24 cellular contexts compared by ENCODE assay signal in the genomic region with DNA sequence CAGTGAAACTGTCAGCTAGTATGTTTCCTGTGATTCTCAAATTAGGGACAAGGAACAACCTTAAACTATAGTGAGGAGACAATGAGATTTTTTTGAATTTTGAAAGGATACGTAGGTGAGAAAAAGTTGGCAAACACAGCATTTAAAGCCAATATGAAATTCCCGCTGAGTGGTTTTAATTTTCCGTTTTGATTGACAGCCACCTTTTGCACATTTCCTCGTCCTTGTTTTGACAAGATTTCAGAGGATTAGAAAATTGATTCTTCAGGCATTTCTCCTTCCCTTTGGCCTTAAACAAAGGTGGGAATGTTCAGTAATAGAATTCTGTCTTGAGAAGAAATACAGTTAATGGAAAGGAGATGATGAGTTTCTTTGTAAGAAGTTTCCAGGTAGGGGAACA.
"Had no signal": no experiment of that assay in that cellular context is flagged by ENCODE, and none has a peak within 500 bp of the region (broad histone marks: within the 10 kb centered on the region; RNA-seq: fewer than 3 reads in every experiment).

No MANE protein-coding gene starts in this region.

- H3K36me3 Mint-ChIP-seq: natural killer cell; stimulated activated effector memory CD8-positive, alpha-beta T cell treated with anti-CD3 and anti-CD28 coated beads, Interleukin-12 subunit alpha, Interleukin-12 subunit beta, amount 100 ng/mL, for 72 hours had no signal

- H3K9ac ChIP-seq: parathyroid adenoma had no signal

- H3K36me3 ChIP-seq: esophagus squamous epithelium, heart right ventricle, prostate gland, sigmoid colon, thoracic aorta, tibial nerve, upper lobe of left lung had no signal

- H3K27me3 ChIP-seq: dorsolateral prefrontal cortex, esophagus squamous epithelium, heart right ventricle, sigmoid colon, tibial nerve, upper lobe of left lung had no signal

- FAIRE-seq: endothelial cell of umbilical vein, urothelium cell line had no signal

- ATAC-seq: heart right ventricle; natural killer cell; right cardiac atrium; stimulated activated effector memory CD8-positive, alpha-beta T cell treated with anti-CD3 and anti-CD28 coated beads, Interleukin-12 subunit alpha, Interleukin-12 subunit beta, amount 100 ng/mL, for 72 hours; stimulated activated naive CD8-positive, alpha-beta T cell treated with anti-CD3 and anti-CD28 coated beads, Interleukin-15, Interleukin-2, amounts not matched to agents 100 U/mL and 50 U/mL, for 24 hours had no signal

- DNase-seq: dorsolateral prefrontal cortex; effector CD4-positive, alpha-beta T cell; esophagus squamous epithelium; foreskin melanocyte; glutamatergic neuron; heart right ventricle; hippocampal formation; natural killer cell; right cardiac atrium; sigmoid colon; stimulated activated CD4-positive, alpha-beta T cell treated with anti-CD3 and anti-CD28 coated beads, Interleukin-2, amount 100 ng/mL, for 24 hours; stimulated activated CD4-positive, alpha-beta T cell treated with anti-CD3 and anti-CD28 coated beads, Interleukin-4, amount 100 ng/mL, for 24 hours; stimulated activated naive CD8-positive, alpha-beta T cell treated with anti-CD3 and anti-CD28 coated beads, Interleukin-15, Interleukin-2, amounts not matched to agents 100 U/mL and 50 U/mL, for 24 hours; upper lobe of left lung had no signal

- H3K4me1 ChIP-seq: esophagus squamous epithelium, prostate gland had no signal

- H3K9me3 Mint-ChIP-seq: memory B cell; natural killer cell; neural crest cell; stimulated activated effector memory CD8-positive, alpha-beta T cell treated with anti-CD3 and anti-CD28 coated beads, Interleukin-12 subunit alpha, Interleukin-12 subunit beta, amount 100 ng/mL, for 72 hours had no signal

- H3K27ac ChIP-seq: dorsolateral prefrontal cortex, esophagus squamous epithelium, parathyroid adenoma, prostate gland, sigmoid colon, thoracic aorta, tibial nerve, upper lobe of left lung had no signal

- H3K9me3 ChIP-seq: esophagus squamous epithelium, heart right ventricle, prostate gland, sigmoid colon, thoracic aorta, tibial nerve, upper lobe of left lung had no signal

- H3K4me3 ChIP-seq: dorsolateral prefrontal cortex, esophagus squamous epithelium, heart right ventricle, lung, prostate gland, sigmoid colon, thoracic aorta, tibial nerve, upper lobe of left lung had no signal

- H3K27ac Mint-ChIP-seq: memory B cell; natural killer cell; stimulated activated effector memory CD8-positive, alpha-beta T cell treated with anti-CD3 and anti-CD28 coated beads, Interleukin-12 subunit alpha, Interleukin-12 subunit beta, amount 100 ng/mL, for 72 hours had no signal

- H3K4me3 Mint-ChIP-seq: memory B cell; natural killer cell; neural crest cell; stimulated activated effector memory CD8-positive, alpha-beta T cell treated with anti-CD3 and anti-CD28 coated beads, Interleukin-12 subunit alpha, Interleukin-12 subunit beta, amount 100 ng/mL, for 72 hours had no signal

- H2AFZ ChIP-seq: parathyroid adenoma had no signal
